Comparison of ENCODE assay signal across 10 cellular contexts in the genomic region with DNA sequence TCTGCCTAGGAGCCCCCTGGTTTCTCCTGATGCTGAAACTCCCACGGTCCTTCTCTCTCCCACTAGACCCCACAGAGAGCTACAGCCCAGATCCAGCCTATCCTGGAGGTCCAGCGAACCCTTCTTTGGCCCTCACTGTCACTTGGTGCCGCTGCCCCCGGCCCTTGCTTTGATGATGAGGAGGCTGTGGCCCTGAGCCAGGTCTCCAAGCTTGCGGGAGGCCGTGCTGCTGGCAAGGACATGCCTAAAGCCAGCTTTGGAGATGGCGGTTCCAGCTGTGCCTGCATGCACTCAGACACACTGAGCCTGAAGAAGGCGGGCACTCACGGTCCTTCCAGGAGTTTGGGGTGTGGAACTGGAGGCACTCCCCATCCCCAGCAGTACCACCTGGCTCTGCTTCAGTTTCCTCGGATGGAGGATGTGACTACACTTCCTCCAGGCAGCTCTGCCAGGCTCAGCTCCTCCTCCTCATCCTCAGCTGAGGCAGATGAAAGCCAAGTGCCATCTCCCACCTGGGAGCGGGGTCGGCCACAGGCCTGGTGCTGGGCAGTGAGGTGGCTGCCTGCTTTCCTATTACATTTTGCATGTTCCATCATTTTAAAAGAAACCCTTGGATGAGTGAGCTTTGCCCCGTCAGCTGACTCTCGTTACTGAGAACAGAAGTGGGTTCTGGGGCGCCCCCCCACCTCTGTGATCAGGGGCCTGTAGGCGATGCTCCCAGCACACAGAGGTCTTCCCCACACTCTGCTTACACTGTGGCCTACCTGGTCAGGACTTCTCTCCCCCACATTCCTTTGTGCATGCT. TPM values are rescaled to one million over a fixed set of nuclear protein-coding genes. Genes with fewer than 3 reads are reported as not detected.
A peak's percentile ranks its signal among the peaks of the same experiment; 100 is the strongest.
DNase-seq lines count a peak whose midpoint lies in the region; ATAC-seq and TF ChIP-seq lines count a peak whose summit lies in the region.
"Had no signal": no experiment of that assay in that cellular context is flagged by ENCODE, and none has a peak within 500 bp of the region (broad histone marks: within the 10 kb centered on the region; RNA-seq: fewer than 3 reads in every experiment).

No MANE protein-coding gene starts in this region.

- DNase-seq in CD8-positive, alpha-beta memory T cell: peak in 1 of 5 donors; percentile 9
- peak; percentile 54 for DNase-seq in Karpas-422
- no peak for DNase-seq in mammary epithelial cell
- DNase-seq in natural killer cell: no peak
- DNase-seq in testis: no peak
- DNase-seq in WERI-Rb-1: no peak
- no peak for DNase-seq in effector CD8-positive, alpha-beta T cell (lab: John Stamatoyannopoulos, UW)
- DNase-seq in NCI-H2227 treated with DMSO at 0.1 percent for 48 hours (lab: John Stamatoyannopoulos, UW): no peak
- DNase-seq: SHP77 treated with DMSO at 0.1 percent for 48 hours had no signal

- no peak for TF ChIP-seq POLR2A in testis (IDR thresholded peaks at IDR 0.05)

- H3K27ac Mint-ChIP-seq in CD8-positive, alpha-beta memory T cell: peak overlapping the region; percentile 94 to 98 (median 97)
- peak overlapping the region; percentile 74 to 81 for H3K27ac Mint-ChIP-seq in natural killer cell

- H3K27me3 Mint-ChIP-seq in CD8-positive, alpha-beta memory T cell: peaks cover 0 to 2% of the 10 kb centered on the region in 2 donors
- no peaks in the 10 kb centered on the region for H3K27me3 Mint-ChIP-seq in natural killer cell (ENCODE audit: low read depth in 2 of 2)

- H3K36me3 Mint-ChIP-seq in CD8-positive, alpha-beta memory T cell: peaks cover 4 to 79% (median 5%) of the 10 kb centered on the region in 3 donors
- H3K36me3 Mint-ChIP-seq in natural killer cell: peaks cover 7% of the 10 kb centered on the region

- BruUV-seq in mammary epithelial cell (replicated peaks; lab: Mats Ljungman, UMichigan): no TSS peak

- no peaks in the 10 kb centered on the region for H3K27me3 ChIP-seq in CD8-positive, alpha-beta memory T cell (ENCODE audit: insufficient read depth, low read length, poor library complexity, severe bottlenecking)
- H3K27me3 ChIP-seq in Karpas-422 (ENCODE audit: low read length): no peaks in the 10 kb centered on the region
- H3K27me3 ChIP-seq in mammary epithelial cell (ENCODE audit: insufficient read depth, low read length): no peaks in the 10 kb centered on the region
- no peaks in the 10 kb centered on the region for H3K27me3 ChIP-seq in testis
- no peaks in the 10 kb centered on the region for H3K27me3 ChIP-seq in WERI-Rb-1 (ENCODE audit: insufficient read depth, low read depth, severe bottlenecking)
- H3K27me3 ChIP-seq: pancreas had no signal

- WGBS in mammary epithelial cell (ENCODE audit: low coverage, missing lambda C conversion rate): 79% methylated on average over 12 of the region's 16 CpGs
- WGBS in testis, 2 donors: 84 to 85% methylated on average over 15 to 16 of the region's 16 CpGs

- H3K79me2 ChIP-seq in Karpas-422 (ENCODE audit: low read length) (peaks cover 49% of the 10 kb centered on the region), mammary epithelial cell (ENCODE audit: insufficient read depth, low read length) (peaks cover 31% of the 10 kb centered on the region)

- CTCF ChIA-PET in CD8-positive, alpha-beta memory T cell (lab: Charles Lee): interaction anchor here (2.0 kb wide), 1 partner anchor 17 kb away, joined by 6 read pairs; no protein-coding TSS in a partner anchor
- CTCF ChIA-PET in mammary epithelial cell (lab: Charles Lee; ENCODE audit: low non-redundant PET): no interaction called here

- no peak overlapping the region for H3K4me3 ChIP-seq in CD8-positive, alpha-beta memory T cell (ENCODE audit: low read length)
- peak overlapping the region; percentile 49; the same call in 1 of the 2 replicates for H3K4me3 ChIP-seq in Karpas-422 (ENCODE audit: low read length)
- no peak overlapping the region for H3K4me3 ChIP-seq in mammary epithelial cell (replicated peaks in 1 of 3; ENCODE audit: insufficient read depth in 1 of 3, low read depth in 2 of 3, low read length in 3 of 3)
- no peak overlapping the region for H3K4me3 ChIP-seq in testis
- H3K4me3 ChIP-seq in WERI-Rb-1 (ENCODE audit: low read depth, low read length): no peak overlapping the region
- H3K4me3 ChIP-seq: pancreas had no signal

- peaks cover 33% of the 10 kb centered on the region for H3K36me3 ChIP-seq in CD8-positive, alpha-beta memory T cell (ENCODE audit: insufficient read depth, low read length)
- H3K36me3 ChIP-seq in Karpas-422 (ENCODE audit: insufficient read depth, low read length) (peaks cover 38% of the 10 kb centered on the region), mammary epithelial cell (ENCODE audit: insufficient read depth, low read length) (peaks cover 4% of the 10 kb centered on the region), testis (ENCODE audit: low read depth, missing control alignments) (no peaks in the 10 kb centered on the region), WERI-Rb-1 (peaks cover 58% of the 10 kb centered on the region)

- no peaks in the 10 kb centered on the region for H3K9me3 ChIP-seq in CD8-positive, alpha-beta memory T cell (ENCODE audit: low read length)
- no peaks in the 10 kb centered on the region for H3K9me3 ChIP-seq in Karpas-422 (ENCODE audit: low read length)
- H3K9me3 ChIP-seq in mammary epithelial cell (replicated peaks; ENCODE audit: insufficient read depth, low read length): no peaks in the 10 kb centered on the region
- no peaks in the 10 kb centered on the region for H3K9me3 ChIP-seq in testis
- H3K9me3 ChIP-seq in WERI-Rb-1 (ENCODE audit: severe bottlenecking): no peaks in the 10 kb centered on the region
- H3K9me3 ChIP-seq: pancreas had no signal

- no peaks in the 10 kb centered on the region for H3K9me2 ChIP-seq in Karpas-422 (replicated peaks; ENCODE audit: insufficient read depth, low read length)

- dilution Hi-C loops in mammary epithelial cell (cut with HindIII; ENCODE audit: low sequenced_read_pairs): no loop called here

- H3K4me3 Mint-ChIP-seq in CD8-positive, alpha-beta memory T cell: peak overlapping the region in 5 of 7 donors; percentile 26 to 63 (median 59)
- no peak overlapping the region for H3K4me3 Mint-ChIP-seq in natural killer cell

- no peaks in the 10 kb centered on the region for H3K9me3 Mint-ChIP-seq in CD8-positive, alpha-beta memory T cell
- no peaks in the 10 kb centered on the region for H3K9me3 Mint-ChIP-seq in natural killer cell

- intact Hi-C loops in mammary epithelial cell (cut with micrococcal nuclease) (no loop called here), natural killer cell (cut with micrococcal nuclease) (no loop called here), testis (cut with DNase I; ENCODE audit: low total_unique reads) (no loop called here)

- H2AFZ ChIP-seq in Karpas-422 (ENCODE audit: low read length): no peak overlapping the region
- no peak overlapping the region for H2AFZ ChIP-seq in mammary epithelial cell (ENCODE audit: low read depth, low read length)

- H3K27ac ChIP-seq in CD8-positive, alpha-beta memory T cell (ENCODE audit: low read depth, low read length): peak overlapping the region; percentile 81
- H3K27ac ChIP-seq in Karpas-422 (ENCODE audit: low read length) (peak overlapping the region; percentile 95), mammary epithelial cell (ENCODE audit: insufficient read depth, low read depth, low read length) (peak overlapping the region; percentile 48), testis (no peak overlapping the region), WERI-Rb-1 (no peak overlapping the region)

- POLR2A ChIA-PET in CD8-positive, alpha-beta memory T cell (lab: Charles Lee): interaction anchor here (1.4 kb wide), 1 partner anchor 9 kb away, joined by 5 read pairs; no protein-coding TSS in a partner anchor

- in situ Hi-C loops in mammary epithelial cell (cut with MboI; ENCODE audit: low sequenced_read_pairs in 2 of 2): no loop called here

- ATAC-seq in natural killer cell: no peak

- peak overlapping the region; percentile 64 for H3K9ac ChIP-seq in Karpas-422 (ENCODE audit: low read length)
- H3K9ac ChIP-seq in mammary epithelial cell (ENCODE audit: insufficient read depth, low read length): no peak overlapping the region

- TF ChIP-seq CTCF in mammary epithelial cell (conservative IDR thresholded peaks at IDR 0.05 in 1 of 2, IDR thresholded peaks at IDR 0.05 in 1 of 2; ENCODE audit: extremely low read depth in 1 of 2, insufficient read depth in 1 of 2, low read depth in 1 of 2, low read length in 2 of 2): no peak
- TF ChIP-seq CTCF in natural killer cell (IDR thresholded peaks at IDR 0.05): no peak
- no peak for TF ChIP-seq CTCF in testis (IDR thresholded peaks at IDR 0.05)
- TF ChIP-seq CTCF in WERI-Rb-1 (IDR thresholded peaks at IDR 0.05; ENCODE audit: low read depth, low read length): no peak

- H4K20me1 ChIP-seq in Karpas-422 (ENCODE audit: insufficient read depth, low read depth, low read length) (peaks cover 12% of the 10 kb centered on the region), mammary epithelial cell (ENCODE audit: insufficient read depth, low read length) (no peaks in the 10 kb centered on the region)

- H3K4me1 Mint-ChIP-seq in CD8-positive, alpha-beta memory T cell: peaks cover 23 to 54% (median 27%) of the 10 kb centered on the region in 3 donors
- H3K4me1 Mint-ChIP-seq in natural killer cell: peaks cover 0 to 17% of the 10 kb centered on the region in 2 donors

- H3K4me2 ChIP-seq in Karpas-422 (ENCODE audit: low read depth, low read length, poor library complexity, severe bottlenecking) (peak overlapping the region; percentile 64), mammary epithelial cell (ENCODE audit: insufficient read depth, low read depth, low read length) (no peak overlapping the region)

- peaks cover 18% of the 10 kb centered on the region for H3K4me1 ChIP-seq in CD8-positive, alpha-beta memory T cell (ENCODE audit: insufficient read depth, low read length)
- peaks cover 49% of the 10 kb centered on the region for H3K4me1 ChIP-seq in Karpas-422 (ENCODE audit: low read length)
- peaks cover 21% of the 10 kb centered on the region for H3K4me1 ChIP-seq in mammary epithelial cell (ENCODE audit: insufficient read depth, low read length)
- peaks cover 24% of the 10 kb centered on the region for H3K4me1 ChIP-seq in testis
- H3K4me1 ChIP-seq: pancreas had no signal

RNA-seq across cellular contexts. Expression of a gene that starts 9.0 kb away (rescaled TPM):
- total RNA-seq in CD8-positive, alpha-beta memory T cell: 10 to 100 TPM; 87.7 to 92.3 TPM
- polyA plus RNA-seq in CD8-positive, alpha-beta memory T cell: 57.4 TPM
- 30.6 and 92.0 TPM in 2 replicates for total RNA-seq in Karpas-422 (2014; rRNA removed; shearing (Covaris generic); ENCODE audit: low replicate concordance)
- total RNA-seq in mammary epithelial cell (10 to 100 TPM; 21.8 to 32.5 TPM), natural killer cell (10 to 100 TPM; 35.6 to 53.9 (median 41.6) TPM), testis (100 to 1,000 TPM in 1 of 2 donors, 10 to 100 TPM in 1; 99.7 to 108 TPM)
- polyA plus RNA-seq in mammary epithelial cell (22.9 TPM), testis (ENCODE audit: insufficient read depth, low read depth, low replicate concordance) (35.1 TPM)
- polyA minus RNA-seq in mammary epithelial cell: 10.9 TPM

RNA-seq across cellular contexts. Expression of a gene that starts 45.8 kb away (rescaled TPM):
- 10 to 100 TPM; 68.8 to 75.4 TPM for total RNA-seq in CD8-positive, alpha-beta memory T cell
- 35.7 TPM for polyA plus RNA-seq in CD8-positive, alpha-beta memory T cell
- 17.2 and 29.9 TPM in 2 replicates for total RNA-seq in Karpas-422 (2014; rRNA removed; shearing (Covaris generic); ENCODE audit: low replicate concordance)
- total RNA-seq in mammary epithelial cell: 10 to 100 TPM; 14.4 to 26.7 TPM
- polyA plus RNA-seq in mammary epithelial cell: 8.4 TPM
- 12.4 TPM for polyA minus RNA-seq in mammary epithelial cell
- 100 to 1,000 TPM; 213 to 283 (median 221) TPM for total RNA-seq in natural killer cell
- total RNA-seq in testis: 10 to 100 TPM; 45.0 to 47.3 TPM
- polyA plus RNA-seq in testis (ENCODE audit: insufficient read depth, low read depth, low replicate concordance): 26.6 TPM

Comparison
In these comparisons a context has a peak if more than half of its experiments do, and no peak if none do; other contexts are left out.
1. H3K27ac ChIP-seq: peak in CD8-positive, alpha-beta memory T cell (single experiment), Karpas-422 (single experiment) and mammary epithelial cell (single experiment); none in testis (0 of 2) and WERI-Rb-1 (single experiment).